Comparison of ENCODE assay signal across 29 cellular contexts in the genomic region with DNA sequence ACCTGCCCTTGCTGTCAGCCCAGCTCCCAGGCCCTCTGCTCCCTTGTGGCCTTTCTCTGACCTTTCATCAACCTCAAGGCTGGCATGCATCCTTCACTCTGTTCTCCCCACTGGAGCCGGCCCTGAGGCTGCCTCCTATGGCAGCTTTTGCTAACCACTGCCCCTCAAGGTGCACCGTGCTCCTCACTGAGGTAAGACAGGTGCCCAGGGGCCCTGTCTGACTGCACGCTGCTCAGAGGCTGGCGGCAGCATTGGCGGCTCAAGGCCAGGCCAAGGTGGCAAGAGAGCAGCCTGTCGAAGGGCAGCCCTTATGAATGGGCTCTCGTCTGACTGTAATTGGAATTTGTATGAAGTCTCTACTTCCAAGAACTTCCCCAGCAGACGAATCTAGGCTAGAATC.
"Had no signal": no experiment of that assay in that cellular context is flagged by ENCODE, and none has a peak within 500 bp of the region (broad histone marks: within the 10 kb centered on the region; RNA-seq: fewer than 3 reads in every experiment).

No MANE protein-coding gene starts in this region.

- H3K27ac Mint-ChIP-seq: naive thymus-derived CD8-positive, alpha-beta T cell; natural killer cell treated with Interleukin-12 subunit alpha and Interleukin-12 subunit beta and Interleukin-15 and Interleukin-18, amount 100 ng/mL, for 72 hours; nephron progenitor cell; progenitor cell of endocrine pancreas; stimulated activated memory B cell treated with anti-CD40 and anti-IgM and Interleukin-4, amounts not matched to agents 10 μg/mL and 1 μg/mL and 100 μg/mL, for 72 hours; stimulated activated naive CD8-positive, alpha-beta T cell treated with anti-CD3 and anti-CD28 coated beads, Interleukin-15, amount 100 ng/mL, for 72 hours; type B pancreatic cell had no signal

- H3K36me3 ChIP-seq: neutrophil, pancreas, right lobe of liver, sigmoid colon, suprapubic skin, tibial artery, transverse colon, upper lobe of right lung, uterus had no signal

- H3K27me3 ChIP-seq: neutrophil, pancreas, right lobe of liver, sigmoid colon, suprapubic skin, testis, tibial artery, transverse colon, upper lobe of right lung, uterus had no signal

- H3K4me3 Mint-ChIP-seq: naive thymus-derived CD8-positive, alpha-beta T cell; natural killer cell treated with Interleukin-12 subunit alpha and Interleukin-12 subunit beta and Interleukin-15 and Interleukin-18, amount 100 ng/mL, for 72 hours; nephron progenitor cell; neural crest cell; stimulated activated memory B cell treated with anti-CD40 and anti-IgM and Interleukin-4, amounts not matched to agents 10 μg/mL and 1 μg/mL and 100 μg/mL, for 72 hours; stimulated activated naive CD8-positive, alpha-beta T cell treated with anti-CD3 and anti-CD28 coated beads, Interleukin-15, amount 100 ng/mL, for 72 hours; type B pancreatic cell had no signal

- H3K4me1 Mint-ChIP-seq: naive thymus-derived CD8-positive, alpha-beta T cell; nephron progenitor cell; neural crest cell; stimulated activated memory B cell treated with anti-CD40 and anti-IgM and Interleukin-4, amounts not matched to agents 10 μg/mL and 1 μg/mL and 100 μg/mL, for 72 hours; stimulated activated naive CD8-positive, alpha-beta T cell treated with anti-CD3 and anti-CD28 coated beads, Interleukin-15, amount 100 ng/mL, for 72 hours had no signal

- DNase-seq: naive thymus-derived CD8-positive, alpha-beta T cell; nephron progenitor cell; nucleus accumbens; psoas muscle; right lobe of liver; sigmoid colon; small intestine; stimulated activated CD4-positive, alpha-beta T cell treated with anti-CD3 and anti-CD28 coated beads, Interleukin-12 subunit alpha, Interleukin-12 subunit beta, amount 100 ng/mL, for 4 hours; stimulated activated CD4-positive, alpha-beta T cell treated with anti-CD3 and anti-CD28 coated beads, Interleukin-1b, Interleukin-23, amount 100 ng/mL, for 48 hours; stimulated activated CD4-positive, alpha-beta T cell treated with anti-CD3 and anti-CD28 coated beads, Interleukin-4, amount 100 ng/mL, for 1 hour; stimulated activated CD4-positive, alpha-beta T cell treated with anti-CD3 and anti-CD28 coated beads, Interleukin-4, amount 100 ng/mL, for 4 hours; stimulated activated CD8-positive, alpha-beta memory T cell treated with anti-CD3 and anti-CD28 coated beads, Interleukin-4, amount 100 ng/mL, for 48 hours; stimulated activated naive CD4-positive, alpha-beta T cell; stimulated activated naive CD8-positive, alpha-beta T cell treated with anti-CD3 and anti-CD28 coated beads, Interleukin-15, amount 100 ng/mL, for 72 hours; stimulated activated naive CD8-positive, alpha-beta T cell treated with anti-CD3 and anti-CD28 coated beads, Interleukin-15, Interleukin-2, amounts not matched to agents 100 U/mL and 50 U/mL, for 24 hours; substantia nigra; tibial artery; transverse colon; upper lobe of right lung; uterus had no signal

- H3K9me3 ChIP-seq: pancreas, psoas muscle, right lobe of liver, testis, upper lobe of right lung, uterus had no signal

- H3K36me3 Mint-ChIP-seq: natural killer cell treated with Interleukin-12 subunit alpha and Interleukin-12 subunit beta and Interleukin-15 and Interleukin-18, amount 100 ng/mL, for 72 hours; stimulated activated memory B cell treated with anti-CD40 and anti-IgM and Interleukin-4, amounts not matched to agents 10 μg/mL and 1 μg/mL and 100 μg/mL, for 72 hours; type B pancreatic cell had no signal

- H3K27me3 Mint-ChIP-seq: natural killer cell treated with Interleukin-12 subunit alpha and Interleukin-12 subunit beta and Interleukin-15 and Interleukin-18, amount 100 ng/mL, for 72 hours; progenitor cell of endocrine pancreas; stimulated activated memory B cell treated with anti-CD40 and anti-IgM and Interleukin-4, amounts not matched to agents 10 μg/mL and 1 μg/mL and 100 μg/mL, for 72 hours; stimulated activated naive CD8-positive, alpha-beta T cell treated with anti-CD3 and anti-CD28 coated beads, Interleukin-15, amount 100 ng/mL, for 72 hours; type B pancreatic cell had no signal

- H3K27ac ChIP-seq: neutrophil, pancreas, psoas muscle, right lobe of liver, sigmoid colon, suprapubic skin, testis, tibial artery, transverse colon, upper lobe of right lung, uterus had no signal

- H3K4me3 ChIP-seq: pancreas, psoas muscle, right lobe of liver, sigmoid colon, suprapubic skin, testis, tibial artery, transverse colon, upper lobe of right lung, uterus had no signal

- ATAC-seq: naive thymus-derived CD8-positive, alpha-beta T cell; natural killer cell treated with Interleukin-12 subunit alpha and Interleukin-12 subunit beta and Interleukin-15 and Interleukin-18, amount 100 ng/mL, for 72 hours; pancreas; psoas muscle; right lobe of liver; stimulated activated memory B cell treated with anti-CD40 and anti-IgM and Interleukin-4, amounts not matched to agents 10 μg/mL and 1 μg/mL and 100 μg/mL, for 72 hours; stimulated activated naive CD8-positive, alpha-beta T cell treated with anti-CD3 and anti-CD28 coated beads, Interleukin-15, amount 100 ng/mL, for 72 hours; stimulated activated naive CD8-positive, alpha-beta T cell treated with anti-CD3 and anti-CD28 coated beads, Interleukin-15, Interleukin-2, amounts not matched to agents 100 U/mL and 50 U/mL, for 24 hours; upper lobe of right lung had no signal
